In the genomic region with DNA sequence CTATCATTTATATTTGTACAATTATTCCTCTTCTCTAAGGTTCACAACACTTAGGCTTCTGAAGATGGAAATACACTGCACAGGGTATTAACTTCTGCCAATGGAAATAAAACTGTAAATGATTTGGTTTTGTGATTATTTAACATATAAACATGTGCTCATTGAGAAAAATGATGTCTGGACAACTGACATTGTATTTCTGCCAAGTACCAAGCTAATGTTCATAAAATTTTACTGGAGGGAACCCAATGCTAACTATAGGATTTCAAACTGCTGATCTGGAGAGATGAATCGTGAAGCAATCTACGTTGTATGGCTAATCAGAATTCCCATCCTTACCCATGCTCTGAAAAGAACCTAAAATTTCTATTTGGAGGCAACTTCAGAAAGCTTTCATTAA, we compare ENCODE assay signal across 20 cellular contexts.
A peak's percentile ranks its signal among the peaks of the same experiment; 100 is the strongest.
DNase-seq lines count a peak whose midpoint lies in the region; ATAC-seq and TF ChIP-seq lines count a peak whose summit lies in the region.
"Had no signal": no experiment of that assay in that cellular context is flagged by ENCODE, and none has a peak within 500 bp of the region (broad histone marks: within the 10 kb centered on the region; RNA-seq: fewer than 3 reads in every experiment).

No MANE protein-coding gene starts in this region.

- no peaks in the 10 kb centered on the region for H4K20me1 ChIP-seq in fibroblast of lung (ENCODE audit: control insufficient read depth, extremely low read depth, insufficient read depth, low read length)
- no peaks in the 10 kb centered on the region for H4K20me1 ChIP-seq in PC-9 (ENCODE audit: insufficient read depth)

- H3K4me2 ChIP-seq in fibroblast of lung (ENCODE audit: extremely low read depth, insufficient read depth, low read length) = no peak overlapping the region
- no peak overlapping the region for H3K4me2 ChIP-seq in PC-9
- H3K4me2 ChIP-seq: GM23338 had no signal

- H3K79me2 ChIP-seq in fibroblast of lung (ENCODE audit: control insufficient read depth, insufficient read depth, low read length) = no peaks in the 10 kb centered on the region
- no peaks in the 10 kb centered on the region for H3K79me2 ChIP-seq in PC-9 (ENCODE audit: low read depth)

- no peak overlapping the region for H3K4me3 ChIP-seq in adipocyte (ENCODE audit: low read length)
- no peak overlapping the region for H3K4me3 ChIP-seq in fibroblast of lung (replicated peaks in 1 of 4; ENCODE audit: control extremely low read depth in 1 of 4, insufficient read depth in 1 of 4, low read depth in 3 of 4, low read length in 4 of 4)
- no peak overlapping the region for H3K4me3 ChIP-seq in PC-9
- H3K4me3 ChIP-seq: GM12878, GM23338, K562 had no signal

- H3K27ac ChIP-seq in fibroblast of lung (ENCODE audit: insufficient read depth, low read length) (no peak overlapping the region), PC-9 (no peak overlapping the region)
- H3K27ac ChIP-seq: C4-2B had no signal

- H3K9ac ChIP-seq in adipocyte (ENCODE audit: low read length) (no peak overlapping the region), fibroblast of lung (ENCODE audit: insufficient read depth, low read length) (no peak overlapping the region)

- no peaks in the 10 kb centered on the region for H3F3A ChIP-seq in PC-9 (ENCODE audit: insufficient read depth, low read depth)

- H3K4me1 ChIP-seq in adipocyte (ENCODE audit: control insufficient read depth, insufficient read depth, low read length) (no peaks in the 10 kb centered on the region), fibroblast of lung (ENCODE audit: control insufficient read depth, extremely low read depth, insufficient read depth, low read length) (no peaks in the 10 kb centered on the region), PC-9 (replicated peaks; ENCODE audit: insufficient read depth) (no peaks in the 10 kb centered on the region)

- no peak overlapping the region for H2AFZ ChIP-seq in fibroblast of lung (ENCODE audit: low read length)
- no peak overlapping the region for H2AFZ ChIP-seq in PC-9
- H2AFZ ChIP-seq: GM23338 had no signal

- H3K27me3 ChIP-seq in adipocyte (replicated peaks; ENCODE audit: control insufficient read depth, insufficient read depth, low read length) = no peaks in the 10 kb centered on the region
- no peaks in the 10 kb centered on the region for H3K27me3 ChIP-seq in fibroblast of lung (ENCODE audit: control insufficient read depth, insufficient read depth, low read length)
- no peaks in the 10 kb centered on the region for H3K27me3 ChIP-seq in PC-9 (ENCODE audit: insufficient read depth, low read depth)

- H3K9me2 ChIP-seq in PC-9 (ENCODE audit: insufficient read depth) = no peaks in the 10 kb centered on the region; the same call in 1 of the 2 replicates

- BruUV-seq in PC-9 (replicated peaks; lab: Mats Ljungman, UMichigan) = no TSS peak

- POLR2A ChIA-PET in PC-9 (lab: Charles Lee; ENCODE audit: unreplicated experiment) = no interaction called here

- DNase-seq in DMS 273 treated with DMSO at 0.1 percent for 48 hours (lab: John Stamatoyannopoulos, UW) (peak; percentile 45), NCI-H1694 (lab: John Stamatoyannopoulos, UW) (peak; percentile 65), adipocyte (ENCODE audit: low read depth) (peak; percentile 18), fibroblast of lung (ENCODE audit: low read depth in 2 of 2) (peak; percentile 53 to 61), PC-9 (no peak), DMS79 (lab: John Stamatoyannopoulos, UW) (no peak), activated gamma-delta T cell (lab: John Stamatoyannopoulos, UW) (no peak)
- DNase-seq: ACHN, AML-193, GF-D8, HCEC 1CT, NCI-H1417 treated with DMSO at 0.1 percent for 48 hours, NCI-H2227 treated with DMSO at 0.1 percent for 48 hours, NCI-H526 treated with DMSO at 0.1 percent for 48 hours had no signal

- H3K9me3 ChIP-seq in adipocyte (ENCODE audit: control insufficient read depth, low read length) (no peaks in the 10 kb centered on the region), fibroblast of lung (ENCODE audit: control insufficient read depth, insufficient read depth, low read depth, low read length) (no peaks in the 10 kb centered on the region), PC-9 (ENCODE audit: insufficient read depth, low read depth) (no peaks in the 10 kb centered on the region)

- CTCF ChIA-PET in PC-9 (lab: Charles Lee) = no interaction called here

- intact Hi-C loops in PC-9 (cut with micrococcal nuclease; ENCODE audit: unreplicated experiment) = no loop called here

- ATAC-seq in HG03025 (IDR thresholded peaks at IDR 0.05; ENCODE audit: low FRiP score, unreplicated experiment) = no peak
- ATAC-seq: GM12878, GM23338, K562, Right ventricle myocardium inferior had no signal

- H3K36me3 ChIP-seq in adipocyte (ENCODE audit: control insufficient read depth, insufficient read depth, low read length, severe bottlenecking) (no peaks in the 10 kb centered on the region), fibroblast of lung (ENCODE audit: control insufficient read depth, insufficient read depth, low read length) (no peaks in the 10 kb centered on the region), PC-9 (ENCODE audit: low read depth) (no peaks in the 10 kb centered on the region)

- TF ChIP-seq CTCF in fibroblast of lung (conservative IDR thresholded peaks at IDR 0.05 in 1 of 2, IDR thresholded peaks at IDR 0.05 in 1 of 2; ENCODE audit: low read depth in 1 of 2, low read length in 2 of 2) = no peak
- TF ChIP-seq CTCF in PC-9 (conservative IDR thresholded peaks at IDR 0.05) = no peak

Comparison
In these comparisons a context has a peak if more than half of its experiments do, and no peak if none do; other contexts are left out.
1. DNase-seq: peak in DMS 273 treated with DMSO at 0.1 percent for 48 hours (single experiment), NCI-H1694 (single experiment), adipocyte (single experiment) and fibroblast of lung (2 of 2); none in PC-9 (0 of 2), DMS79 (single experiment) and activated gamma-delta T cell (single experiment).